8 cellular contexts compared by ENCODE assay signal in genomic region chr1:58699011-58699762, GRCh38. TPM values are rescaled to one million over a fixed set of nuclear protein-coding genes. Genes with fewer than 3 reads are reported as not detected.
A peak's percentile ranks its signal among the peaks of the same experiment; 100 is the strongest.
DNase-seq lines count a peak whose midpoint lies in the region; ATAC-seq and TF ChIP-seq lines count a peak whose summit lies in the region.

No MANE protein-coding gene starts in this region.

- peak; percentile 12 for ATAC-seq in GM21576 (IDR thresholded peaks at IDR 0.05; ENCODE audit: unreplicated experiment)

- H3K36me3 Mint-ChIP-seq in mesothelial cell of epicardium = peaks cover 6% of the 10 kb centered on the region

- H3K9me3 Mint-ChIP-seq in mesothelial cell of epicardium = no peaks in the 10 kb centered on the region

- H3K27ac Mint-ChIP-seq in mesothelial cell of epicardium = peak overlapping the region; percentile 99

- no peak for TF ChIP-seq CTCF in mesothelial cell of epicardium (IDR thresholded peaks at IDR 0.05; ENCODE audit: unreplicated experiment)

- peaks cover 24% of the 10 kb centered on the region for H3K4me1 Mint-ChIP-seq in mesothelial cell of epicardium

- DNase-seq in EH (ENCODE audit: low read depth) (peak; percentile 37), NCI-H2029 (lab: John Stamatoyannopoulos, UW) (peak; percentile 64), dermis blood vessel endothelial cell (peak; percentile 48), mesothelial cell of epicardium (ENCODE audit: low spot score in 2 of 2, unreplicated experiment in 2 of 2) (no peak), NCI-H524 treated with DMSO at 0.1 percent for 48 hours (lab: John Stamatoyannopoulos, UW) (no peak), HT-29 (ENCODE audit: low spot score) (no peak), iPS-NIHi7 (ENCODE audit: extremely low spot score) (no peak)

- H3K4me3 Mint-ChIP-seq in mesothelial cell of epicardium = peak overlapping the region; percentile 90

- H3K27me3 Mint-ChIP-seq in mesothelial cell of epicardium (ENCODE audit: low read depth) = no peaks in the 10 kb centered on the region

RNA-seq across cellular contexts. Expression of gene MYSM1, which starts 0.7 kb away (rescaled TPM):
- total RNA-seq in dermis blood vessel endothelial cell = 16.2 and 19.5 TPM in 2 replicates
- 66.5 to 74.2 TPM (median 69.5 TPM) in 3 replicates for total RNA-seq in mesothelial cell of epicardium
- 4.7 and 10.5 TPM in 2 replicates for total RNA-seq in HT-29 (2014; rRNA removed; shearing (Covaris generic))

Comparison
In these comparisons a context has a peak if more than half of its experiments do, and no peak if none do; other contexts are left out.
1. DNase-seq: peak in EH (single experiment), NCI-H2029 (single experiment) and dermis blood vessel endothelial cell (single experiment); none in mesothelial cell of epicardium (0 of 2), NCI-H524 treated with DMSO at 0.1 percent for 48 hours (single experiment), HT-29 (single experiment) and iPS-NIHi7 (single experiment).